Comparison of ENCODE assay signal across 9 cellular contexts in genomic region chr1:8516793-8517556, GRCh38.
A peak's percentile ranks its signal among the peaks of the same experiment; 100 is the strongest.
DNase-seq lines count a peak whose midpoint lies in the region; ATAC-seq and TF ChIP-seq lines count a peak whose summit lies in the region.
"Had no signal": no experiment of that assay in that cellular context is flagged by ENCODE, and none has a peak within 500 bp of the region (broad histone marks: within the 10 kb centered on the region; RNA-seq: fewer than 3 reads in every experiment).

No MANE protein-coding gene starts in this region.

- peak overlapping the region; percentile 77 for H3K27ac Mint-ChIP-seq in activated naive CD8-positive, alpha-beta T cell treated with anti-CD3 and anti-CD28 coated beads, Interleukin-2, amount 50 U/mL, for 24 hours
- H3K27ac Mint-ChIP-seq in nephron = peak overlapping the region; percentile 32 to 76 (median 69)

- TF ChIP-seq CTCF in DOHH2 (IDR thresholded peaks at IDR 0.05; ENCODE audit: low read depth, low read length, poor library complexity, severe bottlenecking) (no peak), nephron (IDR thresholded peaks at IDR 0.05; ENCODE audit: unreplicated experiment in 3 of 3) (no peak)

- no peaks in the 10 kb centered on the region for H3K9me3 ChIP-seq in DOHH2 (ENCODE audit: control insufficient read depth, insufficient read depth, low read length)

- no peaks in the 10 kb centered on the region for H3K27me3 ChIP-seq in DOHH2 (ENCODE audit: control insufficient read depth, low read length)

- DNase-seq in NCI-H146 (lab: John Stamatoyannopoulos, UW) (peak; percentile 29), NCI-H774 (lab: John Stamatoyannopoulos, UW) (no peak), occipital lobe (lab: John Stamatoyannopoulos, UW) (no peak), islet precursor cell (no peak)
- DNase-seq in activated naive CD8-positive, alpha-beta T cell treated with anti-CD3 and anti-CD28 coated beads, Interleukin-2, amount 50 U/mL, for 24 hours = no peak
- no peak for DNase-seq in NK-92 treated with Interleukin-12 subunit alpha and Interleukin-12 subunit beta, amount 100 ng/mL, for 24 hours (lab: John Stamatoyannopoulos, UW)
- DNase-seq: cerebellar nuclear complex had no signal

- H3K36me3 ChIP-seq in DOHH2 (ENCODE audit: control insufficient read depth, low read length) = peaks cover 11% of the 10 kb centered on the region; the same call in 1 of the 2 replicates

- H4K20me1 ChIP-seq in DOHH2 (ENCODE audit: control insufficient read depth, insufficient read depth, low read depth, low read length) = no peaks in the 10 kb centered on the region

- peak; percentile 74 for ATAC-seq in activated naive CD8-positive, alpha-beta T cell treated with anti-CD3 and anti-CD28 coated beads, Interleukin-2, amount 50 U/mL, for 24 hours

- peaks cover 39% of the 10 kb centered on the region for H3F3A ChIP-seq in DOHH2 (ENCODE audit: control insufficient read depth, insufficient read depth)

- H3K4me1 Mint-ChIP-seq in activated naive CD8-positive, alpha-beta T cell treated with anti-CD3 and anti-CD28 coated beads, Interleukin-2, amount 50 U/mL, for 24 hours = peaks cover 73% of the 10 kb centered on the region
- peaks cover 40% of the 10 kb centered on the region for H3K4me1 Mint-ChIP-seq in nephron

- H3K27me3 Mint-ChIP-seq in activated naive CD8-positive, alpha-beta T cell treated with anti-CD3 and anti-CD28 coated beads, Interleukin-2, amount 50 U/mL, for 24 hours = no peaks in the 10 kb centered on the region
- no peaks in the 10 kb centered on the region for H3K27me3 Mint-ChIP-seq in nephron (ENCODE audit: low read depth)

- peaks cover under 1% of the 10 kb centered on the region for H3K36me3 Mint-ChIP-seq in activated naive CD8-positive, alpha-beta T cell treated with anti-CD3 and anti-CD28 coated beads, Interleukin-2, amount 50 U/mL, for 24 hours (ENCODE audit: low read depth)
- peaks cover 21% of the 10 kb centered on the region for H3K36me3 Mint-ChIP-seq in nephron (ENCODE audit: low read depth)

- peaks cover 98% of the 10 kb centered on the region for H3K79me2 ChIP-seq in DOHH2 (ENCODE audit: control insufficient read depth, low read length)

- peak overlapping the region; percentile 68 for H3K4me2 ChIP-seq in DOHH2 (ENCODE audit: low read length)

- H3K27ac ChIP-seq in DOHH2 (ENCODE audit: low read depth, low read length) = peak overlapping the region; percentile 98

- peak overlapping the region; percentile 52 for H3K4me3 Mint-ChIP-seq in activated naive CD8-positive, alpha-beta T cell treated with anti-CD3 and anti-CD28 coated beads, Interleukin-2, amount 50 U/mL, for 24 hours
- no peak overlapping the region for H3K4me3 Mint-ChIP-seq in nephron

- H3K9me2 ChIP-seq in DOHH2 (replicated peaks; ENCODE audit: control insufficient read depth, low read length) = no peaks in the 10 kb centered on the region

- peak overlapping the region; percentile 48 for H3K4me3 ChIP-seq in DOHH2 (ENCODE audit: low read length)

- H3K9me3 Mint-ChIP-seq in activated naive CD8-positive, alpha-beta T cell treated with anti-CD3 and anti-CD28 coated beads, Interleukin-2, amount 50 U/mL, for 24 hours = no peaks in the 10 kb centered on the region
- no peaks in the 10 kb centered on the region for H3K9me3 Mint-ChIP-seq in nephron

- peaks cover 100% of the 10 kb centered on the region for H3K4me1 ChIP-seq in DOHH2 (ENCODE audit: control insufficient read depth, low read length)
